In the genomic region with DNA sequence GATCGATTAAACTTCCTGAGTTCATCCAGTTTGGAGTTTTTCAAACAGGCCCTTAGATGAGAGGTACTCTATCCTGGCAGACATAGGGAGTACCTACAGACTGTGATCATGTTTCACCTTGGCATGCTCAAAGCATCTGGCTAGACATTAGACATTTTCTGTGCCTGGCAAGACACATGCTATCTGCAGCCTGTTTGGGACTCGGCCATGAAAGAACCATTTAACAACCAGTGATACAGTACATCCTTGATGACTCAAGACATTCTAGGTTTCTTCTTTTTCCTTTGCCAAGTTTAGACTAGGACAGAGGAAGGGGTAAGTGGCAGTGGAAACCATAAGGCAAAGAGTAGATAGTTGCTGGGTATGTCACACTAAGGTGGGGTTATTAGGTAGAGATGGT, we compare ENCODE assay signal across 25 cellular contexts. TPM values are rescaled to one million over a fixed set of nuclear protein-coding genes. Genes with fewer than 3 reads are reported as not detected.
DNase-seq lines count a peak whose midpoint lies in the region; ATAC-seq, FAIRE-seq and TF ChIP-seq lines count a peak whose summit lies in the region.
"Had no signal": no experiment of that assay in that cellular context is flagged by ENCODE, and none has a peak within 500 bp of the region (broad histone marks: within the 10 kb centered on the region; RNA-seq: fewer than 3 reads in every experiment).

No MANE protein-coding gene starts in this region.

- H3K9ac ChIP-seq in mammary epithelial cell (ENCODE audit: insufficient read depth, low read length) (no peak overlapping the region), endothelial cell of umbilical vein (replicated peaks; ENCODE audit: extremely low read depth, insufficient read depth, low read length) (no peak overlapping the region)

- H3K27me3 Mint-ChIP-seq in T-helper 17 cell, result peaks cover 4% of the 10 kb centered on the region
- H3K27me3 Mint-ChIP-seq: B cell, T-cell had no signal

- no peak overlapping the region for H3K27ac Mint-ChIP-seq in T-helper 17 cell
- H3K27ac Mint-ChIP-seq: B cell, CD14-positive monocyte, T-cell had no signal

- TF ChIP-seq CTCF in mammary epithelial cell (conservative IDR thresholded peaks at IDR 0.05 in 1 of 2, IDR thresholded peaks at IDR 0.05 in 1 of 2; ENCODE audit: extremely low read depth in 1 of 2, insufficient read depth in 1 of 2, low read depth in 1 of 2, low read length in 2 of 2) (no peak), breast epithelium (IDR thresholded peaks at IDR 0.05) (no peak), endothelial cell of umbilical vein (IDR thresholded peaks at IDR 0.05; ENCODE audit: extremely low read depth in 1 of 2, insufficient read depth in 1 of 2, low read depth in 1 of 2, low read length in 2 of 2) (no peak)

- DNase-seq in mammary epithelial cell (peak; percentile 32), breast epithelium (ENCODE audit: low spot score in 2 of 2) (no peak), NCI-H2171 (lab: John Stamatoyannopoulos, UW) (peak; percentile 8), endothelial cell of umbilical vein (ENCODE audit: low read depth, low spot score) (no peak), GM19240 (ENCODE audit: insufficient read length, low spot score) (no peak), NK-92 (lab: John Stamatoyannopoulos, UW; ENCODE audit: unreplicated experiment) (no peak), T-helper 17 cell (no peak)
- DNase-seq: COR-L47, GDM1, Kasumi-1, NCI-H1092, NCI-H146, NCI-H2029, NCI-H446, NCI-H526, RPMI8226, SIG-M5, T-cell had no signal

- H2AFZ ChIP-seq in mammary epithelial cell (ENCODE audit: low read depth, low read length), result no peak overlapping the region
- no peak overlapping the region for H2AFZ ChIP-seq in endothelial cell of umbilical vein (ENCODE audit: low read depth, low read length)

- H3K4me2 ChIP-seq in mammary epithelial cell (ENCODE audit: insufficient read depth, low read depth, low read length) (no peak overlapping the region), endothelial cell of umbilical vein (ENCODE audit: insufficient read depth, low read length) (no peak overlapping the region)
- H3K4me2 ChIP-seq: A549 had no signal

- no peaks in the 10 kb centered on the region for H3K9me1 ChIP-seq in endothelial cell of umbilical vein (replicated peaks; ENCODE audit: control insufficient read depth, extremely low read depth, insufficient read depth, low read length)

- in situ Hi-C loops in mammary epithelial cell (cut with MboI; ENCODE audit: low sequenced_read_pairs in 2 of 2), result no loop called here

- 14% methylated on average over 2 of the region's 2 CpGs for WGBS in mammary epithelial cell (ENCODE audit: low coverage, missing lambda C conversion rate)

- H3K27me3 ChIP-seq in mammary epithelial cell (ENCODE audit: insufficient read depth, low read length), result no peaks in the 10 kb centered on the region
- no peaks in the 10 kb centered on the region for H3K27me3 ChIP-seq in breast epithelium
- peaks cover 1 to 7% of the 10 kb centered on the region in 2 experiments for H3K27me3 ChIP-seq in endothelial cell of umbilical vein (ENCODE audit: control insufficient read depth in 2 of 2, insufficient read depth in 2 of 2, low read length in 2 of 2)

- H4K20me1 ChIP-seq in mammary epithelial cell (ENCODE audit: insufficient read depth, low read length) (no peaks in the 10 kb centered on the region), endothelial cell of umbilical vein (replicated peaks; ENCODE audit: control insufficient read depth, extremely low read depth, insufficient read depth, low read length) (no peaks in the 10 kb centered on the region)

- no peaks in the 10 kb centered on the region for H3K9me3 ChIP-seq in mammary epithelial cell (replicated peaks; ENCODE audit: insufficient read depth, low read length)
- H3K9me3 ChIP-seq in breast epithelium, result no peaks in the 10 kb centered on the region
- H3K9me3 ChIP-seq in endothelial cell of umbilical vein (replicated peaks; ENCODE audit: control insufficient read depth, insufficient read depth, low read length), result no peaks in the 10 kb centered on the region
- no peaks in the 10 kb centered on the region for H3K9me3 ChIP-seq in T-helper 17 cell (ENCODE audit: control insufficient read depth, low read length, poor library complexity, severe bottlenecking)
- H3K9me3 ChIP-seq: A549 had no signal

- peaks cover 26% of the 10 kb centered on the region for H3K4me1 Mint-ChIP-seq in T-helper 17 cell

- H3K4me1 ChIP-seq in mammary epithelial cell (ENCODE audit: insufficient read depth, low read length), result no peaks in the 10 kb centered on the region
- no peaks in the 10 kb centered on the region for H3K4me1 ChIP-seq in breast epithelium
- H3K4me1 ChIP-seq in endothelial cell of umbilical vein (ENCODE audit: control insufficient read depth, extremely low read depth, insufficient read depth, low read length), result no peaks in the 10 kb centered on the region
- H3K4me1 ChIP-seq: A549 had no signal

- H3K4me3 ChIP-seq in mammary epithelial cell (replicated peaks in 1 of 3; ENCODE audit: insufficient read depth in 1 of 3, low read depth in 2 of 3, low read length in 3 of 3) (no peak overlapping the region), breast epithelium (no peak overlapping the region), endothelial cell of umbilical vein (replicated peaks in 1 of 3; ENCODE audit: insufficient read depth in 1 of 3, low read depth in 1 of 3, low read length in 3 of 3) (no peak overlapping the region)
- H3K4me3 ChIP-seq: A549 had no signal

- BruUV-seq in mammary epithelial cell (replicated peaks; lab: Mats Ljungman, UMichigan) (no TSS peak), endothelial cell of umbilical vein (replicated peaks; lab: Mats Ljungman, UMichigan) (no TSS peak)

- CTCF ChIA-PET in mammary epithelial cell (lab: Charles Lee; ENCODE audit: low non-redundant PET), result no interaction called here
- CTCF ChIA-PET in endothelial cell of umbilical vein (lab: Charles Lee), result no interaction called here

- dilution Hi-C loops in mammary epithelial cell (cut with HindIII; ENCODE audit: low sequenced_read_pairs) (no loop called here), endothelial cell of umbilical vein (cut with MboI; ENCODE audit: extremely low pct_ligation_motif_present, low sequenced_read_pairs) (no loop called here)

- H3K36me3 ChIP-seq in mammary epithelial cell (ENCODE audit: insufficient read depth, low read length) (no peaks in the 10 kb centered on the region), breast epithelium (no peaks in the 10 kb centered on the region), endothelial cell of umbilical vein (ENCODE audit: control insufficient read depth in 2 of 2, extremely low read depth in 1 of 2, insufficient read depth in 2 of 2, low read length in 2 of 2) (no peaks in the 10 kb centered on the region)

- H3K27ac ChIP-seq in mammary epithelial cell (ENCODE audit: insufficient read depth, low read depth, low read length) (no peak overlapping the region), breast epithelium (no peak overlapping the region), endothelial cell of umbilical vein (ENCODE audit: insufficient read depth, low read depth, low read length) (no peak overlapping the region)
- H3K27ac ChIP-seq: A549 had no signal

- no peak overlapping the region for H3K4me3 Mint-ChIP-seq in T-helper 17 cell
- H3K4me3 Mint-ChIP-seq: B cell, CD14-positive monocyte, T-cell had no signal

- ATAC-seq in GM21423 (IDR thresholded peaks at IDR 0.05; ENCODE audit: unreplicated experiment), result no peak
- no peak for ATAC-seq in T-helper 17 cell
- ATAC-seq: A549, T-cell had no signal

- no peak for TF ChIP-seq POLR2A in breast epithelium (IDR thresholded peaks at IDR 0.05)
- TF ChIP-seq POLR2A in endothelial cell of umbilical vein (IDR thresholded peaks at IDR 0.05; ENCODE audit: low read depth, low read length), result no peak

- intact Hi-C loops in mammary epithelial cell (cut with micrococcal nuclease), result no loop called here
- intact Hi-C loops in breast epithelium (cut with DNase I; ENCODE audit: low total_unique reads), result no loop called here
- intact Hi-C loops in endothelial cell of umbilical vein (cut with micrococcal nuclease), result no loop called here

- POLR2A ChIA-PET in endothelial cell of umbilical vein (lab: Charles Lee), result no interaction called here

- FAIRE-seq in endothelial cell of umbilical vein (lab: Jason Lieb, UNC), result peak; percentile 18
- FAIRE-seq: A549, GM18507, GM19239, H54 had no signal

- H3K36me3 Mint-ChIP-seq in T-helper 17 cell (ENCODE audit: low read depth), result peaks cover 6% of the 10 kb centered on the region
- H3K36me3 Mint-ChIP-seq: CD14-positive monocyte, T-cell had no signal

- H3K79me2 ChIP-seq in mammary epithelial cell (ENCODE audit: insufficient read depth, low read length), result no peaks in the 10 kb centered on the region
- no peaks in the 10 kb centered on the region for H3K79me2 ChIP-seq in endothelial cell of umbilical vein (ENCODE audit: control insufficient read depth, insufficient read depth, low read length)

TF ChIP-seq in endothelial cell of umbilical vein, 7 proteins besides CTCF, POLR2A, EP300 and RAD21:
- no peak for TF ChIP-seq JUN (IDR thresholded peaks at IDR 0.05; ENCODE audit: borderline replicate concordance, insufficient read depth, insufficient read length, low read depth)
- no peak for TF ChIP-seq POLR2AphosphoS5 (IDR thresholded peaks at IDR 0.05; ENCODE audit: insufficient read depth, low read depth, low read length)
- TF ChIP-seq, protein P1, sequence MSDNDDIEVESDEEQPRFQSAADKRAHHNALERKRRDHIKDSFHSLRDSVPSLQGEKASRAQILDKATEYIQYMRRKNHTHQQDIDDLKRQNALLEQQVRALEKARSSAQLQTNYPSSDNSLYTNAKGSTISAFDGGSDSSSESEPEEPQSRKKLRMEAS (IDR thresholded peaks at IDR 0.05; ENCODE audit: insufficient read depth, insufficient read length), result no peak
- TF ChIP-seq MYC (IDR thresholded peaks at IDR 0.05; ENCODE audit: low read depth, low read length), result no peak
- TF ChIP-seq FOS (IDR thresholded peaks at IDR 0.05; ENCODE audit: borderline replicate concordance, insufficient read depth, low read length), result no peak
- TF ChIP-seq EZH2 (IDR thresholded peaks at IDR 0.05; ENCODE audit: borderline replicate concordance, low read depth, low read length, severe bottlenecking), result no peak
- TF ChIP-seq GATA2 (IDR thresholded peaks at IDR 0.05; ENCODE audit: insufficient read depth, insufficient read length, low read depth, low read length), result no peak

RNA-seq across cellular contexts. Expression of a gene that starts 15.4 kb away (rescaled TPM):
- total RNA-seq in mammary epithelial cell (1 to 10 TPM in 1 of 2 donors, under 1 TPM in 1; 0.17 to 3.4 TPM), breast epithelium (1 to 10 TPM; 4.0 to 4.6 (median 4.3) TPM), endothelial cell of umbilical vein (6.0 TPM in 2 replicates), T-helper 17 cell (1 to 10 TPM; 3.6 to 7.7 TPM)
- polyA plus RNA-seq in mammary epithelial cell (1.4 TPM), endothelial cell of umbilical vein (4.3 TPM in 2 replicates)
- polyA minus RNA-seq in mammary epithelial cell (2.2 TPM), endothelial cell of umbilical vein (9.5 and 11.6 TPM in 2 replicates)
- polyA plus RNA-seq in endothelial cell of umbilical vein (2011; cell fraction: cytosol; rRNA removed), result 2.6 and 3.1 TPM in 2 replicates
- 1.3 and 1.5 TPM in 2 replicates for polyA plus RNA-seq in endothelial cell of umbilical vein (2011; cell fraction: nucleus; rRNA removed)
- polyA plus RNA-seq in endothelial cell of umbilical vein (2012), result 3.8 and 5.2 TPM in 2 replicates
- 0.20 TPM for polyA minus RNA-seq in endothelial cell of umbilical vein (2011; cell fraction: cytosol; rRNA and poly(A)+ RNA removed)
- 1.8 and 1.9 TPM in 2 replicates for polyA minus RNA-seq in endothelial cell of umbilical vein (2011; cell fraction: nucleus; rRNA and poly(A)+ RNA removed)

Comparison
In these comparisons a context has a peak if more than half of its experiments do, and no peak if none do; other contexts are left out.
1. DNase-seq: peak in mammary epithelial cell (single experiment) and NCI-H2171 (single experiment); none in breast epithelium (0 of 2), endothelial cell of umbilical vein (single experiment), GM19240 (single experiment), NK-92 (single experiment) and T-helper 17 cell (0 of 3).